1 cellular context compared by ENCODE assay signal in genomic region chr3:38805765-38806386, GRCh38.
TF ChIP-seq lines count a peak whose summit lies in the region.

No MANE protein-coding gene starts in this region.

TF ChIP-seq in K562, 482 proteins besides CTCF, POLR2A, EP300 and RAD21 (continued from another document and continues in another):
- no peak for TF ChIP-seq YY1 (IDR thresholded peaks at IDR 0.05; ENCODE audit: borderline replicate concordance in 1 of 3, control insufficient read depth in 1 of 3, extremely low read depth in 1 of 3, insufficient read depth in 3 of 3, insufficient read length in 1 of 3, insufficient replicate concordance in 2 of 3, low read depth in 1 of 3, low read length in 2 of 3)
- peak; percentile 99 for TF ChIP-seq LCOR (CRISPR knock-in tag; IDR thresholded peaks at IDR 0.05)
- no peak for TF ChIP-seq ZC3H11A (IDR thresholded peaks at IDR 0.05; ENCODE audit: low read depth, low read length)
- peak; percentile 90 to 98 for TF ChIP-seq ZNF639 (CRISPR knock-in tag; conservative IDR thresholded peaks at IDR 0.05 in 1 of 2, IDR thresholded peaks at IDR 0.05 in 1 of 2)
- peak; percentile 93 for TF ChIP-seq ZBTB40 (IDR thresholded peaks at IDR 0.05)
- TF ChIP-seq ZBTB40 (CRISPR knock-in tag; IDR thresholded peaks at IDR 0.05), result peak; percentile 72
- 0 out of 2 replicates have a peak, but pooled peaks have one; percentile 14 for TF ChIP-seq NR2F6 (CRISPR knock-in tag; IDR thresholded peaks at IDR 0.05)
- peak; percentile 98 for TF ChIP-seq ZNF232 (CRISPR knock-in tag; IDR thresholded peaks at IDR 0.05)
- peak; percentile 29; the same call in 1 of the 2 replicates for TF ChIP-seq ATF1 (CRISPR knock-in tag; IDR thresholded peaks at IDR 0.05)
- 0 out of 2 replicates have a peak, but pooled peaks have one; percentile 26 for TF ChIP-seq ATF1 (tag; IDR thresholded peaks at IDR 0.05)
- no peak for TF ChIP-seq ZNF277 (CRISPR knock-in tag; IDR thresholded peaks at IDR 0.05; ENCODE audit: borderline replicate concordance)
- TF ChIP-seq HBP1 (CRISPR knock-in tag; IDR thresholded peaks at IDR 0.05), result peak; percentile 38; the same call in 1 of the 2 replicates
- TF ChIP-seq BHLHE40 (IDR thresholded peaks at IDR 0.05; ENCODE audit: low read length), result no peak
- TF ChIP-seq TFAM (CRISPR knock-in tag; conservative IDR thresholded peaks at IDR 0.05), result no peak
- TF ChIP-seq NCOR1 (IDR thresholded peaks at IDR 0.05), result no peak
- peak; percentile 96 for TF ChIP-seq ZNF224 (CRISPR knock-in tag; IDR thresholded peaks at IDR 0.05)
- TF ChIP-seq ATF6 (CRISPR knock-in tag; IDR thresholded peaks at IDR 0.05), result peak; percentile 99
- TF ChIP-seq ZNF408 (CRISPR knock-in tag; IDR thresholded peaks at IDR 0.05; ENCODE audit: low read depth), result no peak
- no peak for TF ChIP-seq XRCC4 (IDR thresholded peaks at IDR 0.05; ENCODE audit: extremely low read depth, insufficient read depth, insufficient read length)
- TF ChIP-seq SREBF1 (IDR thresholded peaks at IDR 0.05; ENCODE audit: borderline replicate concordance, low read depth, low read length), result peak; percentile 70; the same call in 1 of the 2 replicates
- no peak for TF ChIP-seq SMARCC2 (IDR thresholded peaks at IDR 0.05; ENCODE audit: low read depth)
- TF ChIP-seq PCBP2 (IDR thresholded peaks at IDR 0.05; ENCODE audit: low read depth, low read length, poor library complexity, severe bottlenecking), result no peak
- TF ChIP-seq PBX2 (CRISPR knock-in tag; IDR thresholded peaks at IDR 0.05; ENCODE audit: low read depth), result peak; percentile 61; the same call in 1 of the 2 replicates
- TF ChIP-seq PBX2 (tag; conservative IDR thresholded peaks at IDR 0.05; ENCODE audit: low read depth), result no peak
- peak; percentile 65 for TF ChIP-seq E2F8 (IDR thresholded peaks at IDR 0.05; ENCODE audit: low read depth, partially characterized antibody)
- no peak for TF ChIP-seq MEF2D (tag; conservative IDR thresholded peaks at IDR 0.05; ENCODE audit: low read depth)
- peak; percentile 94 for TF ChIP-seq CREB3 (tag; conservative IDR thresholded peaks at IDR 0.05; ENCODE audit: low read depth)
- no peak for TF ChIP-seq UBTF (IDR thresholded peaks at IDR 0.05; ENCODE audit: borderline replicate concordance in 1 of 2, low read depth in 2 of 2, low read length in 2 of 2)
- TF ChIP-seq ESRRB (CRISPR knock-in tag; IDR thresholded peaks at IDR 0.05; ENCODE audit: borderline replicate concordance), result no peak
